ENCODE assay signal across 1 cellular context in genomic region chr11:92662580-92662979, GRCh38.
TF ChIP-seq lines count a peak whose summit lies in the region.

No MANE protein-coding gene starts in this region.

TF ChIP-seq in GM23338, 12 proteins besides CTCF, POLR2A, EP300 and RAD21 (continued from another document):
- TF ChIP-seq REST (IDR thresholded peaks at IDR 0.05; ENCODE audit: unreplicated experiment) (no peak), STAT1 (IDR thresholded peaks at IDR 0.05; ENCODE audit: unreplicated experiment) (no peak)
